In genomic region chr11:77590194-77590591, GRCh38 we compare ENCODE assay signal across 7 cellular contexts. TPM values are rescaled to one million over a fixed set of nuclear protein-coding genes. Genes with fewer than 3 reads are reported as not detected.
A peak's percentile ranks its signal among the peaks of the same experiment; 100 is the strongest.
DNase-seq lines count a peak whose midpoint lies in the region; ATAC-seq and TF ChIP-seq lines count a peak whose summit lies in the region.

No MANE protein-coding gene starts in this region.

- peak; percentile 16 for ATAC-seq in HG02973 (IDR thresholded peaks at IDR 0.05; ENCODE audit: unreplicated experiment)
- ATAC-seq in Panc1 = peak; percentile 57
- peak; percentile 31 to 37 for ATAC-seq in stimulated activated naive B cell treated with anti-CD40 and anti-IgM and Interleukin-4, amounts not matched to agents 10 μg/mL and 1 μg/mL and 100 μg/mL, for 72 hours (replicated peaks)
- ATAC-seq in HG02798 (IDR thresholded peaks at IDR 0.05; ENCODE audit: poor library complexity, unreplicated experiment) = no peak

- peak; percentile 24 for DNase-seq in GM10248 (ENCODE audit: extremely low spot score)
- DNase-seq in Panc1 (ENCODE audit: low read depth, low spot score) = peak; percentile 25
- DNase-seq in chondrocyte (ENCODE audit: low spot score) = no peak
- peak; percentile 75 for DNase-seq in left kidney (ENCODE audit: low read depth, low spot score)
- DNase-seq in stimulated activated naive B cell treated with anti-CD40 and anti-IgM and Interleukin-4, amounts not matched to agents 10 μg/mL and 1 μg/mL and 100 μg/mL, for 72 hours = peak; percentile 21

- no peaks in the 10 kb centered on the region for H3K27me3 Mint-ChIP-seq in chondrocyte (ENCODE audit: low read depth)
- H3K27me3 Mint-ChIP-seq in stimulated activated naive B cell treated with anti-CD40 and anti-IgM and Interleukin-4, amounts not matched to agents 10 μg/mL and 1 μg/mL and 100 μg/mL, for 72 hours = peaks cover 14 to 21% of the 10 kb centered on the region in 2 donors

- no peaks in the 10 kb centered on the region for H3K36me3 ChIP-seq in Panc1 (ENCODE audit: control insufficient read depth, insufficient read depth, low read length)

- H3K27ac Mint-ChIP-seq in chondrocyte (ENCODE audit: unreplicated experiment) = peak overlapping the region; percentile 37
- peak overlapping the region; percentile 75 for H3K27ac Mint-ChIP-seq in stimulated activated naive B cell treated with anti-CD40 and anti-IgM and Interleukin-4, amounts not matched to agents 10 μg/mL and 1 μg/mL and 100 μg/mL, for 72 hours

- CTCF ChIA-PET in GM10248 (lab: Yijun Ruan, JAX) = interaction anchor here (1.0 to 1.2 kb wide), 3 partner anchors 28 to 402 kb away, joined by 3 read pairs; no protein-coding TSS in a partner anchor
- CTCF ChIA-PET in Panc1 (lab: Charles Lee) = interaction anchor here (0.6 kb wide), 2 partner anchors 20 to 442 kb away, joined by 3 to 6 read pairs; no protein-coding TSS in a partner anchor

- peaks cover 16% of the 10 kb centered on the region for H3K4me1 Mint-ChIP-seq in chondrocyte (ENCODE audit: low read depth)
- peaks cover 13 to 20% of the 10 kb centered on the region in 2 donors for H3K4me1 Mint-ChIP-seq in stimulated activated naive B cell treated with anti-CD40 and anti-IgM and Interleukin-4, amounts not matched to agents 10 μg/mL and 1 μg/mL and 100 μg/mL, for 72 hours

- H3K9me3 ChIP-seq in Panc1 (ENCODE audit: control insufficient read depth, insufficient read depth, low read depth, low read length) = no peaks in the 10 kb centered on the region

- H3K4me3 ChIP-seq in Panc1 (ENCODE audit: low read depth in 2 of 2, low read length in 2 of 2) = peak overlapping the region; percentile 61 to 92

- intact Hi-C loops in Panc1 (cut with micrococcal nuclease; ENCODE audit: unreplicated experiment) = no loop called here

- in situ Hi-C loops in Panc1 (cut with HindIII; ENCODE audit: low pct_unique_long_range_greater_than_20kb, low sequenced_read_pairs) = no loop called here

- no peak for TF ChIP-seq CTCF in GM10248 (IDR thresholded peaks at IDR 0.05; ENCODE audit: control extremely low read depth, extremely low read depth, low read depth, missing control alignments)
- TF ChIP-seq CTCF in Panc1 (IDR thresholded peaks at IDR 0.05) = no peak
- no peak for TF ChIP-seq CTCF in chondrocyte (IDR thresholded peaks at IDR 0.05)

- POLR2A ChIA-PET in GM10248 (lab: Yijun Ruan, JAX) (no interaction called here), Panc1 (lab: Charles Lee) (interaction anchor here (0.6 to 0.7 kb wide), 2 partner anchors 31 to 1066 kb away, joined by 3 to 5 read pairs; no protein-coding TSS in a partner anchor)

- no peaks in the 10 kb centered on the region for H3K9me3 Mint-ChIP-seq in chondrocyte (ENCODE audit: low read depth)
- no peaks in the 10 kb centered on the region for H3K9me3 Mint-ChIP-seq in stimulated activated naive B cell treated with anti-CD40 and anti-IgM and Interleukin-4, amounts not matched to agents 10 μg/mL and 1 μg/mL and 100 μg/mL, for 72 hours

- H3K27ac ChIP-seq in Panc1 (ENCODE audit: low read length) = peak overlapping the region; percentile 64

- peaks cover 4% of the 10 kb centered on the region for H3K4me1 ChIP-seq in Panc1 (ENCODE audit: control insufficient read depth, insufficient read depth, low read length)

- H3K27me3 ChIP-seq in Panc1 (ENCODE audit: control insufficient read depth, insufficient read depth, low read length) = no peaks in the 10 kb centered on the region

- peak overlapping the region; percentile 85 for H3K4me3 Mint-ChIP-seq in chondrocyte (ENCODE audit: unreplicated experiment)
- H3K4me3 Mint-ChIP-seq in stimulated activated naive B cell treated with anti-CD40 and anti-IgM and Interleukin-4, amounts not matched to agents 10 μg/mL and 1 μg/mL and 100 μg/mL, for 72 hours = peak overlapping the region; percentile 83 to 93

- BruUV-seq in Panc1 (replicated peaks; lab: Mats Ljungman, UMichigan) = no TSS peak

- no peaks in the 10 kb centered on the region for H3K36me3 Mint-ChIP-seq in chondrocyte (ENCODE audit: low read depth)
- peaks cover 0 to 3% of the 10 kb centered on the region in 2 donors for H3K36me3 Mint-ChIP-seq in stimulated activated naive B cell treated with anti-CD40 and anti-IgM and Interleukin-4, amounts not matched to agents 10 μg/mL and 1 μg/mL and 100 μg/mL, for 72 hours

RNA-seq across cellular contexts. Expression of gene AQP11, which starts 0.4 kb away (rescaled TPM):
- 2.3 TPM for total RNA-seq in Panc1 (2021; ENCODE audit: unreplicated experiment)
- 1.8 TPM for polyA plus RNA-seq in Panc1 (2012; ENCODE audit: insufficient read length)
- total RNA-seq in chondrocyte = 1.5 to 2.1 TPM (median 1.6 TPM) in 3 replicates

RNA-seq across cellular contexts. Expression of gene CLNS1A, which starts 47.4 kb away (rescaled TPM):
- total RNA-seq in Panc1 (2021; ENCODE audit: unreplicated experiment) (117 TPM), chondrocyte (60.1 to 80.1 TPM (median 70.3 TPM) in 3 replicates)
- 140 TPM for polyA plus RNA-seq in Panc1 (2012; ENCODE audit: insufficient read length)
